Comparison of ENCODE assay signal across 13 cellular contexts in genomic region chr5:429453-430188, GRCh38. TPM values are rescaled to one million over a fixed set of nuclear protein-coding genes. Genes with fewer than 3 reads are reported as not detected.
DNase-seq lines count a peak whose midpoint lies in the region; ATAC-seq and TF ChIP-seq lines count a peak whose summit lies in the region.
"Had no signal": no experiment of that assay in that cellular context is flagged by ENCODE, and none has a peak within 500 bp of the region (broad histone marks: within the 10 kb centered on the region; RNA-seq: fewer than 3 reads in every experiment).

No MANE protein-coding gene starts in this region.

- ATAC-seq in RWPE2 (ENCODE audit: low read depth) (peak; percentile 62), left ventricle myocardium superior (peak; percentile 49), GM21515 (IDR thresholded peaks at IDR 0.05; ENCODE audit: unreplicated experiment) (no peak)
- no peak for ATAC-seq in stimulated activated memory B cell treated with anti-CD40 and anti-IgM and Interleukin-4, amounts not matched to agents 10 μg/mL and 1 μg/mL and 100 μg/mL, for 72 hours

- no peaks in the 10 kb centered on the region for H3K9me3 Mint-ChIP-seq in activated CD4-positive, alpha-beta T cell treated with anti-CD3 and anti-CD28 coated beads, Interleukin-2, amount 10 ng/mL, durations not matched to agents 7 days and 5 days
- H3K9me3 Mint-ChIP-seq in stimulated activated memory B cell treated with anti-CD40 and anti-IgM and Interleukin-4, amounts not matched to agents 10 μg/mL and 1 μg/mL and 100 μg/mL, for 72 hours, result peaks cover 11% of the 10 kb centered on the region
- H3K9me3 Mint-ChIP-seq: activated CD4-positive, alpha-beta T cell treated with anti-CD3 and anti-CD28 coated beads, Interleukin-2, amount 10 ng/mL, durations not matched to agents 24 days and 14 days had no signal

- no peaks in the 10 kb centered on the region for H3K27me3 ChIP-seq in RWPE2 (ENCODE audit: insufficient read depth, poor library complexity, severe bottlenecking)

- H3K27ac Mint-ChIP-seq in activated CD4-positive, alpha-beta T cell treated with anti-CD3 and anti-CD28 coated beads, Interleukin-2, amount 10 ng/mL, durations not matched to agents 7 days and 5 days, result peak overlapping the region; percentile 31
- H3K27ac Mint-ChIP-seq in stimulated activated memory B cell treated with anti-CD40 and anti-IgM and Interleukin-4, amounts not matched to agents 10 μg/mL and 1 μg/mL and 100 μg/mL, for 72 hours, result peak overlapping the region; percentile 22
- H3K27ac Mint-ChIP-seq: activated CD4-positive, alpha-beta T cell treated with anti-CD3 and anti-CD28 coated beads, Interleukin-2, amount 10 ng/mL, durations not matched to agents 24 days and 14 days had no signal

- no peak overlapping the region for H3K4me3 ChIP-seq in RWPE2 (ENCODE audit: severe bottlenecking)

- CTCF ChIA-PET in activated CD4-positive, alpha-beta T cell treated with anti-CD3 and anti-CD28 coated beads, Interleukin-2, amount 10 ng/mL, durations not matched to agents 7 days and 5 days (lab: Charles Lee), result interaction anchor here (1.1 to 2.8 kb wide), 3 partner anchors 109 to 181 kb away, joined by 3 to 8 read pairs (median 5); no protein-coding TSS in a partner anchor

- POLR2A ChIA-PET in activated CD4-positive, alpha-beta T cell treated with anti-CD3 and anti-CD28 coated beads, Interleukin-2, amount 10 ng/mL, durations not matched to agents 7 days and 5 days (lab: Charles Lee), result no interaction called here

- H3K4me1 ChIP-seq in RWPE2 (ENCODE audit: insufficient read depth, poor library complexity, severe bottlenecking), result peaks cover 10% of the 10 kb centered on the region

- no peaks in the 10 kb centered on the region for H3K9me3 ChIP-seq in RWPE2 (ENCODE audit: severe bottlenecking)
- H3K9me3 ChIP-seq: neutrophil had no signal

- H3K27ac ChIP-seq in RWPE2 (ENCODE audit: poor library complexity, severe bottlenecking), result no peak overlapping the region
- H3K27ac ChIP-seq: neutrophil had no signal

- peaks cover 13% of the 10 kb centered on the region for H3K36me3 Mint-ChIP-seq in activated CD4-positive, alpha-beta T cell treated with anti-CD3 and anti-CD28 coated beads, Interleukin-2, amount 10 ng/mL, durations not matched to agents 7 days and 5 days (ENCODE audit: low read depth)
- peaks cover 83% of the 10 kb centered on the region for H3K36me3 Mint-ChIP-seq in stimulated activated memory B cell treated with anti-CD40 and anti-IgM and Interleukin-4, amounts not matched to agents 10 μg/mL and 1 μg/mL and 100 μg/mL, for 72 hours

- DNase-seq in activated CD4-positive, alpha-beta T cell treated with anti-CD3 and anti-CD28 coated beads, Interleukin-2, amount 10 ng/mL, durations not matched to agents 7 days and 5 days, result no peak
- no peak for DNase-seq in activated CD4-positive, alpha-beta T cell treated with anti-CD3 and anti-CD28 coated beads for 4 hours
- DNase-seq in RWPE2 (ENCODE audit: low spot score), result peak; percentile 69
- DNase-seq in left ventricle myocardium superior, result no peak
- DNase-seq in GDM1 (lab: John Stamatoyannopoulos, UW), result no peak
- no peak for DNase-seq in stimulated activated naive CD4-positive, alpha-beta T cell treated with Interleukin-2 at 50 U/mL for 16 hours (lab: John Stamatoyannopoulos, UW)
- DNase-seq: activated CD4-positive, alpha-beta T cell treated with anti-CD3 and anti-CD28 coated beads, Interleukin-2, amount 10 ng/mL, durations not matched to agents 24 days and 14 days; central memory CD4-positive, alpha-beta T cell; NCI-H1417; RPMI8226 had no signal

- H3K36me3 ChIP-seq in RWPE2 (ENCODE audit: low read depth), result no peaks in the 10 kb centered on the region
- H3K36me3 ChIP-seq: neutrophil had no signal

- intact Hi-C loops in left ventricle myocardium superior (cut with micrococcal nuclease), result no loop called here

- H3K4me1 Mint-ChIP-seq in activated CD4-positive, alpha-beta T cell treated with anti-CD3 and anti-CD28 coated beads, Interleukin-2, amount 10 ng/mL, durations not matched to agents 7 days and 5 days, result peaks cover 21% of the 10 kb centered on the region
- peaks cover 34% of the 10 kb centered on the region for H3K4me1 Mint-ChIP-seq in stimulated activated memory B cell treated with anti-CD40 and anti-IgM and Interleukin-4, amounts not matched to agents 10 μg/mL and 1 μg/mL and 100 μg/mL, for 72 hours

- no peak for TF ChIP-seq CTCF in RWPE2 (IDR thresholded peaks at IDR 0.05; ENCODE audit: poor library complexity, severe bottlenecking)

- H3K27me3 Mint-ChIP-seq in activated CD4-positive, alpha-beta T cell treated with anti-CD3 and anti-CD28 coated beads, Interleukin-2, amount 10 ng/mL, durations not matched to agents 7 days and 5 days, result no peaks in the 10 kb centered on the region
- peaks cover 73% of the 10 kb centered on the region for H3K27me3 Mint-ChIP-seq in stimulated activated memory B cell treated with anti-CD40 and anti-IgM and Interleukin-4, amounts not matched to agents 10 μg/mL and 1 μg/mL and 100 μg/mL, for 72 hours
- H3K27me3 Mint-ChIP-seq: activated CD4-positive, alpha-beta T cell treated with anti-CD3 and anti-CD28 coated beads, Interleukin-2, amount 10 ng/mL, durations not matched to agents 24 days and 14 days had no signal

- no peak overlapping the region for H3K4me3 Mint-ChIP-seq in activated CD4-positive, alpha-beta T cell treated with anti-CD3 and anti-CD28 coated beads, Interleukin-2, amount 10 ng/mL, durations not matched to agents 7 days and 5 days
- H3K4me3 Mint-ChIP-seq in stimulated activated memory B cell treated with anti-CD40 and anti-IgM and Interleukin-4, amounts not matched to agents 10 μg/mL and 1 μg/mL and 100 μg/mL, for 72 hours, result no peak overlapping the region
- H3K4me3 Mint-ChIP-seq: activated CD4-positive, alpha-beta T cell treated with anti-CD3 and anti-CD28 coated beads, Interleukin-2, amount 10 ng/mL, durations not matched to agents 24 days and 14 days had no signal

RNA-seq across cellular contexts. Expression of gene EXOC3, which starts 13.4 kb away (rescaled TPM):
- total RNA-seq in activated CD4-positive, alpha-beta T cell treated with anti-CD3 and anti-CD28 coated beads, Interleukin-2, amount 10 ng/mL, durations not matched to agents 7 days and 5 days, result 10 to 100 TPM; 65.5 to 79.0 TPM
- 49.1 TPM for total RNA-seq in left ventricle myocardium superior

Comparison
In these comparisons a context has a peak if more than half of its experiments do, and no peak if none do; other contexts are left out.
1. ATAC-seq: peak in RWPE2 (single experiment) and left ventricle myocardium superior (single experiment); none in stimulated activated memory B cell treated with anti-CD40 and anti-IgM and Interleukin-4, amounts not matched to agents 10 μg/mL and 1 μg/mL and 100 μg/mL, for 72 hours (single experiment) and GM21515 (single experiment).